In genomic region chr4:148926861-148927260, GRCh38 we compare ENCODE assay signal across 12 cellular contexts.
A peak's percentile ranks its signal among the peaks of the same experiment; 100 is the strongest.
DNase-seq lines count a peak whose midpoint lies in the region; ATAC-seq, FAIRE-seq and TF ChIP-seq lines count a peak whose summit lies in the region.
"Had no signal": no experiment of that assay in that cellular context is flagged by ENCODE, and none has a peak within 500 bp of the region (broad histone marks: within the 10 kb centered on the region; RNA-seq: fewer than 3 reads in every experiment).

No MANE protein-coding gene starts in this region.

- no peak overlapping the region for H3K4me3 Mint-ChIP-seq in natural killer cell treated with Interleukin-12 subunit alpha and Interleukin-12 subunit beta and Interleukin-15 and Interleukin-18, amount 100 ng/mL, for 72 hours
- H3K4me3 Mint-ChIP-seq: activated CD4-positive, alpha-beta T cell treated with anti-CD3 and anti-CD28 coated beads, Interleukin-2, amount 10 ng/mL, durations not matched to agents 7 days and 5 days had no signal

- peaks cover 29% of the 10 kb centered on the region for H3K9me3 Mint-ChIP-seq in natural killer cell treated with Interleukin-12 subunit alpha and Interleukin-12 subunit beta and Interleukin-15 and Interleukin-18, amount 100 ng/mL, for 72 hours

- H3K18ac ChIP-seq in IMR-90 (ENCODE audit: low read depth, low read length) = no peak overlapping the region

- H4K8ac ChIP-seq in IMR-90 (ENCODE audit: low read depth in 2 of 2, low read length in 2 of 2) = no peak overlapping the region

- H3K27me3 ChIP-seq in IMR-90 (ENCODE audit: control insufficient read depth, insufficient read depth, low read length) (no peaks in the 10 kb centered on the region), small intestine (ENCODE audit: control insufficient read depth in 2 of 2, insufficient read depth in 2 of 2, low read length in 2 of 2) (no peaks in the 10 kb centered on the region)

- H3K4me1 ChIP-seq in IMR-90 (ENCODE audit: control insufficient read depth, insufficient read depth, low read length) (no peaks in the 10 kb centered on the region), small intestine (ENCODE audit: control insufficient read depth in 2 of 2, insufficient read depth in 1 of 2, low read depth in 1 of 2, low read length in 1 of 2) (no peaks in the 10 kb centered on the region)

- in situ Hi-C loops in IMR-90 (cut with MboI; ENCODE audit: low sequenced_read_pairs) = no loop called here

- DNase-seq in IMR-90 (peak; percentile 73), RPMI8226 (peak; percentile 2), fibroblast of villous mesenchyme (ENCODE audit: low read depth) (peak; percentile 0), small intestine (peak; percentile 72), KG1 (lab: John Stamatoyannopoulos, UW) (no peak), occipital lobe (lab: John Stamatoyannopoulos, UW) (no peak)
- DNase-seq in natural killer cell treated with Interleukin-12 subunit alpha and Interleukin-12 subunit beta and Interleukin-15 and Interleukin-18, amount 100 ng/mL, for 72 hours (ENCODE audit: low spot score) = no peak
- DNase-seq: activated CD4-positive, alpha-beta T cell treated with anti-CD3 and anti-CD28 coated beads, Interleukin-2, amount 10 ng/mL, durations not matched to agents 7 days and 5 days; activated effector memory CD4-positive, alpha-beta T cell treated with anti-CD3 and anti-CD28 coated beads, Interleukin-2, amount 50 U/mL, for 16 hours; dermis blood vessel endothelial cell; MM.1S; stimulated activated naive CD4-positive, alpha-beta T cell had no signal

- POLR2A ChIA-PET in IMR-90 (lab: Charles Lee; ENCODE audit: unreplicated experiment) = no interaction called here

- H2AFZ ChIP-seq in IMR-90 (replicated peaks; ENCODE audit: low read length, poor library complexity) = peak overlapping the region; percentile 18

- no CpG with 5 or more reads among the region's 1 CpG for WGBS in IMR-90 (ENCODE audit: extremely low coverage in 2 of 2, insufficient read length in 1 of 2), 2 experiments
- WGBS in small intestine, 3 donors = 4 to 38% (median 29%) methylated on average over 1 of the region's 1 CpG

- H3K36me3 ChIP-seq in IMR-90 (ENCODE audit: control insufficient read depth, insufficient read depth, low read length) (no peaks in the 10 kb centered on the region), small intestine (ENCODE audit: control insufficient read depth in 2 of 2, insufficient read depth in 2 of 2, low read length in 2 of 2) (no peaks in the 10 kb centered on the region)

- no peak overlapping the region for H4K91ac ChIP-seq in IMR-90 (ENCODE audit: insufficient read depth, low read depth, low read length)

- H3K23ac ChIP-seq in IMR-90 (ENCODE audit: low read depth, low read length) = no peak overlapping the region

- TF ChIP-seq RAD21 in IMR-90 (IDR thresholded peaks at IDR 0.05; ENCODE audit: low read length) = no peak

- no peak overlapping the region for H2AK5ac ChIP-seq in IMR-90 (ENCODE audit: low read depth, low read length)

- H3K56ac ChIP-seq in IMR-90 (ENCODE audit: extremely low read depth, insufficient read depth, low read length) = no peak overlapping the region

- H3K4ac ChIP-seq in IMR-90 (ENCODE audit: low read depth, low read length) = no peak overlapping the region

- ATAC-seq in IMR-90 (ENCODE audit: low read depth) = peak; percentile 56
- ATAC-seq in natural killer cell treated with Interleukin-12 subunit alpha and Interleukin-12 subunit beta and Interleukin-15 and Interleukin-18, amount 100 ng/mL, for 72 hours = no peak

- no peak overlapping the region for H3K4me3 ChIP-seq in IMR-90 (ENCODE audit: insufficient read depth, low read depth, low read length)
- H3K4me3 ChIP-seq in fibroblast of villous mesenchyme (ENCODE audit: low read depth, low read length) = no peak overlapping the region
- H3K4me3 ChIP-seq in small intestine (ENCODE audit: low read depth in 1 of 2, low read length in 2 of 2) = no peak overlapping the region

- no peak overlapping the region for H2BK120ac ChIP-seq in IMR-90 (ENCODE audit: low read depth, low read length)

- H3K4me2 ChIP-seq in IMR-90 (ENCODE audit: low read depth, low read length) = no peak overlapping the region

- H3K9me1 ChIP-seq in IMR-90 (ENCODE audit: insufficient read depth, low read length) = no peaks in the 10 kb centered on the region

- no peak overlapping the region for H3K27ac Mint-ChIP-seq in natural killer cell treated with Interleukin-12 subunit alpha and Interleukin-12 subunit beta and Interleukin-15 and Interleukin-18, amount 100 ng/mL, for 72 hours
- H3K27ac Mint-ChIP-seq: activated CD4-positive, alpha-beta T cell treated with anti-CD3 and anti-CD28 coated beads, Interleukin-2, amount 10 ng/mL, durations not matched to agents 7 days and 5 days had no signal

- no peak overlapping the region for H2BK20ac ChIP-seq in IMR-90 (ENCODE audit: low read depth, low read length)

- FAIRE-seq in small intestine (lab: Jason Lieb, UNC) = no peak

- H3K36me3 Mint-ChIP-seq in natural killer cell treated with Interleukin-12 subunit alpha and Interleukin-12 subunit beta and Interleukin-15 and Interleukin-18, amount 100 ng/mL, for 72 hours = no peaks in the 10 kb centered on the region

- TF ChIP-seq CTCF in IMR-90 (conservative IDR thresholded peaks at IDR 0.05; ENCODE audit: low read depth, low read length) (no peak), fibroblast of villous mesenchyme (IDR thresholded peaks at IDR 0.05; ENCODE audit: insufficient read depth, low read depth, low read length) (no peak)

- no peaks in the 10 kb centered on the region for H3K27me3 Mint-ChIP-seq in natural killer cell treated with Interleukin-12 subunit alpha and Interleukin-12 subunit beta and Interleukin-15 and Interleukin-18, amount 100 ng/mL, for 72 hours
- H3K27me3 Mint-ChIP-seq: activated CD4-positive, alpha-beta T cell treated with anti-CD3 and anti-CD28 coated beads, Interleukin-2, amount 10 ng/mL, durations not matched to agents 7 days and 5 days had no signal

- H3K27ac ChIP-seq in IMR-90 (ENCODE audit: insufficient read depth, low read length) (no peak overlapping the region), small intestine (ENCODE audit: low read depth in 1 of 2, low read length in 1 of 2) (no peak overlapping the region)

- H2BK5ac ChIP-seq in IMR-90 (ENCODE audit: low read depth, low read length, poor library complexity, severe bottlenecking) = no peak overlapping the region

- TF ChIP-seq POLR2A in IMR-90 (IDR thresholded peaks at IDR 0.05; ENCODE audit: low read depth, low read length) = no peak

- H3K4me1 Mint-ChIP-seq in natural killer cell treated with Interleukin-12 subunit alpha and Interleukin-12 subunit beta and Interleukin-15 and Interleukin-18, amount 100 ng/mL, for 72 hours (ENCODE audit: low read depth in 2 of 2) = no peaks in the 10 kb centered on the region
- H3K4me1 Mint-ChIP-seq: activated CD4-positive, alpha-beta T cell treated with anti-CD3 and anti-CD28 coated beads, Interleukin-2, amount 10 ng/mL, durations not matched to agents 7 days and 5 days had no signal

- no peak overlapping the region for H3K14ac ChIP-seq in IMR-90 (replicated peaks; ENCODE audit: low read depth, low read length)

- H3K79me1 ChIP-seq in IMR-90 (ENCODE audit: low read depth in 1 of 2, low read length in 2 of 2) = no peaks in the 10 kb centered on the region

- H2BK15ac ChIP-seq in IMR-90 (ENCODE audit: low read depth, low read length) = no peak overlapping the region

- H4K5ac ChIP-seq in IMR-90 (ENCODE audit: low read depth, low read length) = no peak overlapping the region

- H3K9me3 ChIP-seq in IMR-90 (ENCODE audit: control insufficient read depth, insufficient read depth, low read length) = no peaks in the 10 kb centered on the region; the same call in 1 of the 2 replicates
- H3K9me3 ChIP-seq in small intestine (ENCODE audit: control insufficient read depth, low read depth) = no peaks in the 10 kb centered on the region

- CTCF ChIA-PET in IMR-90 (lab: Yijun Ruan, JAX) = no interaction called here

- BruUV-seq in IMR-90 (replicated peaks; lab: Mats Ljungman, UMichigan) = no TSS peak

- no peak overlapping the region for H3K9ac ChIP-seq in IMR-90 (ENCODE audit: low read depth, low read length)

- H4K20me1 ChIP-seq in IMR-90 (ENCODE audit: insufficient read depth, low read length) = no peaks in the 10 kb centered on the region

- no peak overlapping the region for H2AK9ac ChIP-seq in IMR-90 (replicated peaks; ENCODE audit: low read depth, low read length, poor library complexity)

- dilution Hi-C loops in IMR-90 (cut with HindIII; ENCODE audit: low sequenced_read_pairs, unreplicated experiment) = no loop called here

- intact Hi-C loops in IMR-90 (cut with micrococcal nuclease) = no loop called here

TF ChIP-seq in IMR-90, 13 proteins besides CTCF, POLR2A, EP300 and RAD21:
- TF ChIP-seq MAZ (IDR thresholded peaks at IDR 0.05; ENCODE audit: borderline replicate concordance, low read depth, low read length) (no peak), USF2 (IDR thresholded peaks at IDR 0.05; ENCODE audit: low read depth, low read length) (no peak), RFX5 (IDR thresholded peaks at IDR 0.05; ENCODE audit: low read depth, low read length) (no peak), ELK1 (IDR thresholded peaks at IDR 0.05; ENCODE audit: borderline replicate concordance, low read depth, low read length) (no peak), CHD1 (IDR thresholded peaks at IDR 0.05; ENCODE audit: low read depth, low read length) (no peak), MXI1 (IDR thresholded peaks at IDR 0.05; ENCODE audit: borderline replicate concordance, low read depth, low read length) (no peak), CEBPB (IDR thresholded peaks at IDR 0.05; ENCODE audit: low read depth, low read length) (no peak), RCOR1 (IDR thresholded peaks at IDR 0.05; ENCODE audit: insufficient replicate concordance, low read length) (no peak), FOS (IDR thresholded peaks at IDR 0.05; ENCODE audit: low read depth, low read length) (no peak), BHLHE40 (IDR thresholded peaks at IDR 0.05; ENCODE audit: low read depth, low read length) (no peak)

Comparison
In these comparisons a context has a peak if more than half of its experiments do, and no peak if none do; other contexts are left out.
1. DNase-seq: peak in IMR-90 (single experiment), RPMI8226 (single experiment), fibroblast of villous mesenchyme (single experiment) and small intestine (single experiment); none in KG1 (single experiment), occipital lobe (single experiment) and natural killer cell treated with Interleukin-12 subunit alpha and Interleukin-12 subunit beta and Interleukin-15 and Interleukin-18, amount 100 ng/mL, for 72 hours (single experiment).